ENCODE assay signal across 11 cellular contexts in the genomic region with DNA sequence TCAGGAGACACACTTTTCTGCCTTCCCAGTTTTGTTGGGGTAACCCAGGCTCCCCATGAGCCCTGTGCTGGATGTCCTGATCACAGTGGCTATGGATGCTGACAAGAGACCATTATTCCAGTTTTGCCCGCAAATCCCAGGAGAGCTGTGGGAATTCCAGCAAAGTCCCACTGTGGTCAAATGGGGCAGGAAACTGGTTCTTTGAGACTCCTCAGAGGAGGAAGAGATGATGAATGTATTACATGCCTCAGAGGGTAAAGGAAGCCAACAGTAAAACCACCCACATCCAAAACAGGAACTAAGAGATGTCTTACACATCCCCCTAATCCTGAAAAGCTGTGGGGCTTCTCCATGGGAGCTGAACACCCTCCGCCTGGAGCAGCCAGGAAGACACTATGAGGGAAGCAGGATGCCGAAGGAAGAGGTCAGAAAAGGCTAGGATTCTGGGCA. TPM values are rescaled to one million over a fixed set of nuclear protein-coding genes. Genes with fewer than 3 reads are reported as not detected.
DNase-seq lines count a peak whose midpoint lies in the region; ATAC-seq and TF ChIP-seq lines count a peak whose summit lies in the region.
"Had no signal": no experiment of that assay in that cellular context is flagged by ENCODE, and none has a peak within 500 bp of the region (broad histone marks: within the 10 kb centered on the region; RNA-seq: fewer than 3 reads in every experiment).

No MANE protein-coding gene starts in this region.

- H3K27me3 Mint-ChIP-seq in T-helper 17 cell: no peaks in the 10 kb centered on the region
- H3K27me3 Mint-ChIP-seq in HFFc6 (ENCODE audit: insufficient read depth): peaks cover 20% of the 10 kb centered on the region

- H3K4me3 ChIP-seq in osteoblast (ENCODE audit: insufficient read depth, low read length): peak overlapping the region; percentile 21
- H3K4me3 ChIP-seq: lung had no signal

- peak overlapping the region; percentile 37 for H3K27ac Mint-ChIP-seq in T-helper 17 cell
- no peak overlapping the region for H3K27ac Mint-ChIP-seq in HFFc6
- H3K27ac Mint-ChIP-seq: T-helper 2 cell treated with Interferon-gamma antibody and Interleukin-4, amounts not matched to agents 5 μg/mL and 100 μg/mL, for 36 hours had no signal

- H2AFZ ChIP-seq in osteoblast (ENCODE audit: low read length): no peak overlapping the region

- peaks cover 34% of the 10 kb centered on the region for H3K27me3 ChIP-seq in osteoblast (ENCODE audit: insufficient read depth, low read length)

- ATAC-seq in HG03097 (IDR thresholded peaks at IDR 0.05; ENCODE audit: low FRiP score, unreplicated experiment) (peak; percentile 30), T-helper 17 cell (peak; percentile 37)

- peak overlapping the region; percentile 39 for H3K4me3 Mint-ChIP-seq in T-helper 17 cell
- H3K4me3 Mint-ChIP-seq in HFFc6: no peak overlapping the region
- H3K4me3 Mint-ChIP-seq: T-helper 2 cell treated with Interferon-gamma antibody and Interleukin-4, amounts not matched to agents 5 μg/mL and 100 μg/mL, for 36 hours had no signal

- DNase-seq in SIG-M5 treated with dmso at 0.1 percent for 504 hours (lab: John Stamatoyannopoulos, UW; ENCODE audit: unreplicated experiment): peak; percentile 78
- DNase-seq in SIG-M5 (lab: John Stamatoyannopoulos, UW): no peak
- DNase-seq in T-helper 17 cell: no peak
- DNase-seq in osteoblast (ENCODE audit: insufficient read length, low spot score, missing footprints): peak; percentile 80
- DNase-seq in NCI-H1092 (lab: John Stamatoyannopoulos, UW): no peak
- no peak for DNase-seq in foreskin melanocyte
- DNase-seq in HFFc6: no peak

- no peaks in the 10 kb centered on the region for H3K9me3 Mint-ChIP-seq in HFFc6
- H3K9me3 Mint-ChIP-seq: activated naive CD4-positive, alpha-beta T cell treated with anti-CD3 and anti-CD28 coated beads, Interleukin-2, amount 50 U/mL, for 72 hours; T-helper 2 cell treated with Interferon-gamma antibody and Interleukin-4, amounts not matched to agents 5 μg/mL and 100 μg/mL, for 36 hours had no signal

- peaks cover 26% of the 10 kb centered on the region for H3K4me1 Mint-ChIP-seq in T-helper 17 cell
- peaks cover 11% of the 10 kb centered on the region for H3K4me1 Mint-ChIP-seq in HFFc6 (ENCODE audit: low read depth)

- no peak overlapping the region for H3K27ac ChIP-seq in osteoblast (ENCODE audit: low read depth, low read length)

- H4K20me1 ChIP-seq in osteoblast (ENCODE audit: insufficient read depth, low read length): no peaks in the 10 kb centered on the region

- peaks cover 9% of the 10 kb centered on the region for H3K4me1 ChIP-seq in osteoblast (ENCODE audit: insufficient read depth, low read length)

- H3K9me3 ChIP-seq in T-helper 17 cell (ENCODE audit: control insufficient read depth, low read length, poor library complexity, severe bottlenecking): no peaks in the 10 kb centered on the region
- H3K9me3 ChIP-seq in osteoblast (ENCODE audit: low read depth, low read length): no peaks in the 10 kb centered on the region

- no peaks in the 10 kb centered on the region for H3K36me3 ChIP-seq in osteoblast (ENCODE audit: insufficient read depth, low read length)

- no peaks in the 10 kb centered on the region for H3K79me2 ChIP-seq in osteoblast (ENCODE audit: insufficient read depth, low read length)

- H3K4me2 ChIP-seq in osteoblast (ENCODE audit: insufficient read depth, low read length): peak overlapping the region; percentile 49

- H3K36me3 Mint-ChIP-seq in T-helper 17 cell (ENCODE audit: low read depth) (peaks cover 2% of the 10 kb centered on the region), HFFc6 (ENCODE audit: low read depth) (no peaks in the 10 kb centered on the region)

- TF ChIP-seq CTCF in osteoblast (IDR thresholded peaks at IDR 0.05; ENCODE audit: extremely low read depth, low read depth, low read length) (no peak), HFFc6 (IDR thresholded peaks at IDR 0.05) (no peak)

RNA-seq across cellular contexts. Expression of gene MPZL1, which starts 12.8 kb away (rescaled TPM):
- total RNA-seq in T-helper 17 cell: 1 to 10 TPM; 3.0 to 4.2 TPM
- total RNA-seq in osteoblast: 189 and 215 TPM in 2 replicates
- total RNA-seq in HFFc6 (2021; fragmentation: NEBNext Ultra II Directional; extraction: Animal tissue kit (Norgen Biotek cat#: 25700)): 100 to 1,000 TPM; 147 to 188 (median 183) TPM

Comparison
In these comparisons a context has a peak if more than half of its experiments do, and no peak if none do; other contexts are left out.
1. DNase-seq: peak in SIG-M5 treated with dmso at 0.1 percent for 504 hours (single experiment) and osteoblast (single experiment); none in SIG-M5 (single experiment), T-helper 17 cell (0 of 3), NCI-H1092 (single experiment), foreskin melanocyte (single experiment) and HFFc6 (single experiment).
2. RNA of gene MPZL1, which starts 12.8 kb away (total RNA-seq): 189 to 215 TPM in osteoblast and 147 to 188 TPM in HFFc6; 3.0 to 4.2 TPM in T-helper 17 cell; every median in the first group is over 10 times any median in the second.